Comparison of ENCODE assay signal across 28 cellular contexts in the genomic region with DNA sequence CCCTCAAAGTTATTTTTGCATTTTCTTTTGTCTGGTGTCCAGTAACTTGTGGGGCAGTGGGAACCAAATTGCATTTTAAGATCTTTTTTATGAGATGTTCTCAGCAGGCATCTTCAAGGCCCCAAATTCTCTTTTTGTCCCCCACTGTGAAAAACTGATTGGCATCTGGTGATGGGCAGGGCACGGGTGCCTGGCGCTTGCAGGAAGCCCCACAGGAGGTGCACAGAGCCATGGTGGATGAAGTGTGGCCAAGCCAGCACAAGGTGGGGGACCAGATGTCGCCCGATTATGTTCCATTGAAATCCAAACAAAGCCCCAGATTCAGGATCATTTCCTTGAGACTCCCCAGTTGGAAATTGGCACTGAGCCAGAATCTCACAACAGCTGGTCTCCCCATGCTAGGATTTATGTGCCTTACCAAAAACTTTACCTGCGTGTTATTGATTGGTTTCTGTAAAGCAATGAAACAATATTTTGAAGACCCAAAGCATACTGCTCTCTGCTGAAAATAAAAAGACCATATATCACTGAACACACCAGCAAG.
DNase-seq lines count a peak whose midpoint lies in the region; ATAC-seq, FAIRE-seq and TF ChIP-seq lines count a peak whose summit lies in the region.
"Had no signal": no experiment of that assay in that cellular context is flagged by ENCODE, and none has a peak within 500 bp of the region (broad histone marks: within the 10 kb centered on the region; RNA-seq: fewer than 3 reads in every experiment).

No MANE protein-coding gene starts in this region.

- no peaks in the 10 kb centered on the region for H3K36me3 ChIP-seq in HEK293 (ENCODE audit: control insufficient read depth in 2 of 2, insufficient read depth in 1 of 2, low read length in 2 of 2)
- no peaks in the 10 kb centered on the region for H3K36me3 ChIP-seq in hepatocyte (replicated peaks; ENCODE audit: insufficient read depth, low read depth)
- H3K36me3 ChIP-seq: colonic mucosa, prostate gland, tibial artery had no signal

- no peaks in the 10 kb centered on the region for H3K27me3 ChIP-seq in hepatocyte
- H3K27me3 ChIP-seq: colonic mucosa, foreskin keratinocyte, tibial artery had no signal

- no peak for TF ChIP-seq CTCF in HEK293 (tag by site-specific recombination; IDR thresholded peaks at IDR 0.05)
- no peak for TF ChIP-seq CTCF in hepatocyte (IDR thresholded peaks at IDR 0.05; ENCODE audit: poor library complexity)
- no peak for TF ChIP-seq CTCF in WTC11 (IDR thresholded peaks at IDR 0.05)

- no peaks in the 10 kb centered on the region for H3K79me2 ChIP-seq in hepatocyte

- H3K4me3 ChIP-seq in HEK293 (ENCODE audit: low read depth, low read length) (no peak overlapping the region), hepatocyte (no peak overlapping the region)
- H3K4me3 ChIP-seq: colonic mucosa, prostate gland, tibial artery had no signal

- CTCF ChIA-PET in HEK293 (lab: Yijun Ruan, JAX), result no interaction called here
- CTCF ChIA-PET in WTC11 (lab: Charles Lee), result no interaction called here

- H3K27me3 Mint-ChIP-seq in WTC11 (ENCODE audit: low read depth), result no peaks in the 10 kb centered on the region
- H3K27me3 Mint-ChIP-seq: activated CD4-positive, alpha-beta T cell treated with anti-CD3 and anti-CD28 coated beads, Interleukin-2, amount 10 ng/mL, durations not matched to agents 7 days and 5 days; activated naive CD4-positive, alpha-beta T cell treated with anti-CD3 and anti-CD28 coated beads, Interleukin-2, amount 10 ng/mL, durations not matched to agents 7 days and 5 days; CD4-positive, alpha-beta T cell; effector memory CD8-positive, alpha-beta T cell; stimulated activated naive CD8-positive, alpha-beta T cell treated with anti-CD3 and anti-CD28 coated beads, Interleukin-15, amount 100 ng/mL, for 72 hours had no signal

- H3K9me3 Mint-ChIP-seq in WTC11, result peaks cover 10% of the 10 kb centered on the region
- H3K9me3 Mint-ChIP-seq: activated CD4-positive, alpha-beta T cell treated with anti-CD3 and anti-CD28 coated beads, Interleukin-2, amount 10 ng/mL, durations not matched to agents 7 days and 5 days; activated naive CD4-positive, alpha-beta T cell treated with anti-CD3 and anti-CD28 coated beads, Interleukin-2, amount 10 ng/mL, durations not matched to agents 7 days and 5 days; CD4-positive, alpha-beta T cell; effector memory CD8-positive, alpha-beta T cell had no signal

- FAIRE-seq in GM12891 (lab: Jason Lieb, UNC), result no peak
- FAIRE-seq: G401.6 had no signal

- H3K27ac ChIP-seq in HEK293 (ENCODE audit: extremely low read depth, low read depth, low read length) (no peak overlapping the region), hepatocyte (peak overlapping the region; percentile 79)
- H3K27ac ChIP-seq: 22Rv1, colonic mucosa, foreskin keratinocyte, KMS-11, prostate gland, RWPE1, tibial artery, VCaP had no signal

- no peaks in the 10 kb centered on the region for H3K4me1 ChIP-seq in HEK293 (ENCODE audit: control insufficient read depth, insufficient read depth, low read length)
- peaks cover 10% of the 10 kb centered on the region for H3K4me1 ChIP-seq in hepatocyte (ENCODE audit: insufficient read depth)
- H3K4me1 ChIP-seq: colonic mucosa, foreskin keratinocyte, prostate gland had no signal

- ATAC-seq in WTC11, result no peak
- ATAC-seq: activated CD8-positive, alpha-beta memory T cell treated with anti-CD3 and anti-CD28 coated beads, Interleukin-2, amount 10 ng/mL, durations not matched to agents 7 days and 5 days; effector memory CD8-positive, alpha-beta T cell; esophagus mucosa; foreskin keratinocyte; left colon; stimulated activated naive CD8-positive, alpha-beta T cell treated with anti-CD3 and anti-CD28 coated beads, Interleukin-15, amount 100 ng/mL, for 72 hours had no signal

- no peak overlapping the region for H2AFZ ChIP-seq in hepatocyte

- peak; percentile 8 for DNase-seq in NCI-H1105 (lab: John Stamatoyannopoulos, UW)
- no peak for DNase-seq in NCI-H1105 treated with DMSO at 0.1 percent for 48 hours (lab: John Stamatoyannopoulos, UW)
- peak; percentile 72 for DNase-seq in NCI-H446 treated with DMSO at 0.1 percent for 48 hours (lab: John Stamatoyannopoulos, UW)
- DNase-seq in hepatocyte (ENCODE audit: low spot score), result no peak
- DNase-seq in GM12891 (ENCODE audit: insufficient read length, low spot score), result no peak
- DNase-seq in WTC11 (ENCODE audit: low spot score), result no peak
- no peak for DNase-seq in SKM-1 treated with dmso at 0.1 percent for 144 hours (lab: John Stamatoyannopoulos, UW; ENCODE audit: unreplicated experiment)
- DNase-seq: activated CD4-positive, alpha-beta T cell treated with anti-CD3 and anti-CD28 coated beads, Interleukin-2, amount 10 ng/mL, durations not matched to agents 7 days and 5 days; activated CD8-positive, alpha-beta memory T cell treated with anti-CD3 and anti-CD28 coated beads, Interleukin-2, amount 10 ng/mL, durations not matched to agents 7 days and 5 days; activated naive CD4-positive, alpha-beta T cell treated with anti-CD3 and anti-CD28 coated beads, Interleukin-2, amount 10 ng/mL, durations not matched to agents 7 days and 5 days; amniotic stem cell; CD4-positive, alpha-beta T cell; colonic mucosa; DMS153; effector memory CD8-positive, alpha-beta T cell; foreskin keratinocyte; left colon; mesenchymal stem cell; stimulated activated naive CD8-positive, alpha-beta T cell treated with anti-CD3 and anti-CD28 coated beads, Interleukin-15, amount 100 ng/mL, for 72 hours; tibial artery had no signal

- H3K9me3 ChIP-seq in HEK293 (ENCODE audit: control insufficient read depth, insufficient read depth, low read depth, low read length) (no peaks in the 10 kb centered on the region), hepatocyte (ENCODE audit: low read depth) (no peaks in the 10 kb centered on the region)
- H3K9me3 ChIP-seq: colonic mucosa, prostate gland, tibial artery had no signal

- 52% methylated on average over 5 of the region's 5 CpGs for WGBS in hepatocyte (ENCODE audit: low lambda C conversion rate, missing lambda C conversion rate)

- POLR2A ChIA-PET in HEK293 (lab: Yijun Ruan, JAX) (no interaction called here), WTC11 (lab: Charles Lee) (no interaction called here)

- H3K4me3 Mint-ChIP-seq in WTC11, result no peak overlapping the region
- H3K4me3 Mint-ChIP-seq: activated CD4-positive, alpha-beta T cell treated with anti-CD3 and anti-CD28 coated beads, Interleukin-2, amount 10 ng/mL, durations not matched to agents 7 days and 5 days; activated CD8-positive, alpha-beta memory T cell treated with anti-CD3 and anti-CD28 coated beads, Interleukin-2, amount 10 ng/mL, durations not matched to agents 7 days and 5 days; activated naive CD4-positive, alpha-beta T cell treated with anti-CD3 and anti-CD28 coated beads, Interleukin-2, amount 10 ng/mL, durations not matched to agents 7 days and 5 days; CD4-positive, alpha-beta T cell; effector memory CD8-positive, alpha-beta T cell; stimulated activated naive CD8-positive, alpha-beta T cell treated with anti-CD3 and anti-CD28 coated beads, Interleukin-15, amount 100 ng/mL, for 72 hours had no signal

- H3K9me2 ChIP-seq in hepatocyte (replicated peaks; ENCODE audit: insufficient read depth), result no peaks in the 10 kb centered on the region

- H3K27ac Mint-ChIP-seq in WTC11, result no peak overlapping the region
- H3K27ac Mint-ChIP-seq: activated CD4-positive, alpha-beta T cell treated with anti-CD3 and anti-CD28 coated beads, Interleukin-2, amount 10 ng/mL, durations not matched to agents 7 days and 5 days; activated CD8-positive, alpha-beta memory T cell treated with anti-CD3 and anti-CD28 coated beads, Interleukin-2, amount 10 ng/mL, durations not matched to agents 7 days and 5 days; activated naive CD4-positive, alpha-beta T cell treated with anti-CD3 and anti-CD28 coated beads, Interleukin-2, amount 10 ng/mL, durations not matched to agents 7 days and 5 days; CD4-positive, alpha-beta T cell; effector memory CD8-positive, alpha-beta T cell; stimulated activated naive CD8-positive, alpha-beta T cell treated with anti-CD3 and anti-CD28 coated beads, Interleukin-15, amount 100 ng/mL, for 72 hours had no signal

- H3K4me1 Mint-ChIP-seq in WTC11, result peaks cover 25% of the 10 kb centered on the region
- H3K4me1 Mint-ChIP-seq: activated CD4-positive, alpha-beta T cell treated with anti-CD3 and anti-CD28 coated beads, Interleukin-2, amount 10 ng/mL, durations not matched to agents 7 days and 5 days; activated CD8-positive, alpha-beta memory T cell treated with anti-CD3 and anti-CD28 coated beads, Interleukin-2, amount 10 ng/mL, durations not matched to agents 7 days and 5 days; activated naive CD4-positive, alpha-beta T cell treated with anti-CD3 and anti-CD28 coated beads, Interleukin-2, amount 10 ng/mL, durations not matched to agents 7 days and 5 days; stimulated activated naive CD8-positive, alpha-beta T cell treated with anti-CD3 and anti-CD28 coated beads, Interleukin-15, amount 100 ng/mL, for 72 hours had no signal

- H3K4me2 ChIP-seq in hepatocyte, result no peak overlapping the region
- H3K4me2 ChIP-seq: KMS-11 had no signal

- no peaks in the 10 kb centered on the region for H4K20me1 ChIP-seq in hepatocyte (ENCODE audit: insufficient read depth, poor library complexity, severe bottlenecking)

- peaks cover 9% of the 10 kb centered on the region for H3K36me3 Mint-ChIP-seq in WTC11
- H3K36me3 Mint-ChIP-seq: activated CD8-positive, alpha-beta memory T cell treated with anti-CD3 and anti-CD28 coated beads, Interleukin-2, amount 10 ng/mL, durations not matched to agents 7 days and 5 days; activated naive CD4-positive, alpha-beta T cell treated with anti-CD3 and anti-CD28 coated beads, Interleukin-2, amount 10 ng/mL, durations not matched to agents 7 days and 5 days had no signal

- no peak for TF ChIP-seq POLR2A in GM12891 (IDR thresholded peaks at IDR 0.05; ENCODE audit: low read depth, low read length)

TF ChIP-seq in HEK293, 187 proteins besides CTCF, POLR2A, EP300 and RAD21 (continues in another document):
- TF ChIP-seq ZBTB48 (tag by site-specific recombination; IDR thresholded peaks at IDR 0.05), result no peak
- TF ChIP-seq HOXA7 (CRISPR knock-in tag; IDR thresholded peaks at IDR 0.05; ENCODE audit: borderline replicate concordance), result no peak

TF ChIP-seq in GM12891, 5 proteins besides CTCF, POLR2A, EP300 and RAD21:
- no peak for TF ChIP-seq TAF1 (IDR thresholded peaks at IDR 0.05; ENCODE audit: low read depth, low read length)
- TF ChIP-seq SPI1 (IDR thresholded peaks at IDR 0.05; ENCODE audit: low read depth, low read length), result no peak
- TF ChIP-seq POLR2AphosphoS5 (IDR thresholded peaks at IDR 0.05; ENCODE audit: low read depth, low read length), result no peak
- TF ChIP-seq PAX5 (IDR thresholded peaks at IDR 0.05; ENCODE audit: insufficient read depth, low read length, severe bottlenecking), result no peak
- TF ChIP-seq POU2F2 (IDR thresholded peaks at IDR 0.05; ENCODE audit: low read depth, low read length), result no peak

TF ChIP-seq in WTC11, 78 proteins besides CTCF, POLR2A, EP300 and RAD21 (continues in another document):
- TF ChIP-seq MXD4 (CRISPR knock-in tag; IDR thresholded peaks at IDR 0.05; ENCODE audit: borderline replicate concordance) (no peak), CBFB (CRISPR knock-in tag; IDR thresholded peaks at IDR 0.05; ENCODE audit: low read depth) (no peak)

Comparison
In these comparisons a context has a peak if more than half of its experiments do, and no peak if none do; other contexts are left out.
1. DNase-seq: peak in NCI-H1105 (single experiment) and NCI-H446 treated with DMSO at 0.1 percent for 48 hours (single experiment); none in NCI-H1105 treated with DMSO at 0.1 percent for 48 hours (single experiment), hepatocyte (single experiment), GM12891 (single experiment), WTC11 (single experiment) and SKM-1 treated with dmso at 0.1 percent for 144 hours (single experiment).